Comparison of ENCODE assay signal across 1 cellular context in genomic region chr3:78917541-78917940, GRCh38.
TF ChIP-seq lines count a peak whose summit lies in the region.

No MANE protein-coding gene starts in this region.

TF ChIP-seq in HepG2, 621 proteins besides CTCF, POLR2A, EP300 and RAD21 (continued from another document):
- no peak for TF ChIP-seq XBP1 (CRISPR knock-in tag; IDR thresholded peaks at IDR 0.05)
- TF ChIP-seq ZNF335 (CRISPR knock-in tag; IDR thresholded peaks at IDR 0.05), result no peak
- no peak for TF ChIP-seq ZNF251 (CRISPR knock-in tag; IDR thresholded peaks at IDR 0.05)
- TF ChIP-seq PHF8 (CRISPR knock-in tag; IDR thresholded peaks at IDR 0.05), result no peak
- no peak for TF ChIP-seq ZSCAN12 (CRISPR knock-in tag; IDR thresholded peaks at IDR 0.05)
- no peak for TF ChIP-seq ZNF780A (CRISPR knock-in tag; IDR thresholded peaks at IDR 0.05)
